Comparison of ENCODE assay signal across 1 cellular context in genomic region chr4:55176497-55176896, GRCh38.
TF ChIP-seq lines count a peak whose summit lies in the region.

No MANE protein-coding gene starts in this region.

TF ChIP-seq in HCT116, 20 proteins besides CTCF, POLR2A, EP300 and RAD21:
- TF ChIP-seq, protein P1, sequence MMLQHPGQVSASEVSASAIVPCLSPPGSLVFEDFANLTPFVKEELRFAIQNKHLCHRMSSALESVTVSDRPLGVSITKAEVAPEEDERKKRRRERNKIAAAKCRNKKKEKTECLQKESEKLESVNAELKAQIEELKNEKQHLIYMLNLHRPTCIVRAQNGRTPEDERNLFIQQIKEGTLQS (IDR thresholded peaks at IDR 0.05), result no peak
- TF ChIP-seq ZFX (IDR thresholded peaks at IDR 0.05), result no peak
- TF ChIP-seq ZNF274 (IDR thresholded peaks at IDR 0.05; ENCODE audit: low read depth, low read length), result no peak
- TF ChIP-seq, protein P2, sequence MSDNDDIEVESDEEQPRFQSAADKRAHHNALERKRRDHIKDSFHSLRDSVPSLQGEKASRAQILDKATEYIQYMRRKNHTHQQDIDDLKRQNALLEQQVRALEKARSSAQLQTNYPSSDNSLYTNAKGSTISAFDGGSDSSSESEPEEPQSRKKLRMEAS (IDR thresholded peaks at IDR 0.05), result no peak
- TF ChIP-seq SRF (IDR thresholded peaks at IDR 0.05; ENCODE audit: low read depth), result no peak
- TF ChIP-seq, protein P3, sequence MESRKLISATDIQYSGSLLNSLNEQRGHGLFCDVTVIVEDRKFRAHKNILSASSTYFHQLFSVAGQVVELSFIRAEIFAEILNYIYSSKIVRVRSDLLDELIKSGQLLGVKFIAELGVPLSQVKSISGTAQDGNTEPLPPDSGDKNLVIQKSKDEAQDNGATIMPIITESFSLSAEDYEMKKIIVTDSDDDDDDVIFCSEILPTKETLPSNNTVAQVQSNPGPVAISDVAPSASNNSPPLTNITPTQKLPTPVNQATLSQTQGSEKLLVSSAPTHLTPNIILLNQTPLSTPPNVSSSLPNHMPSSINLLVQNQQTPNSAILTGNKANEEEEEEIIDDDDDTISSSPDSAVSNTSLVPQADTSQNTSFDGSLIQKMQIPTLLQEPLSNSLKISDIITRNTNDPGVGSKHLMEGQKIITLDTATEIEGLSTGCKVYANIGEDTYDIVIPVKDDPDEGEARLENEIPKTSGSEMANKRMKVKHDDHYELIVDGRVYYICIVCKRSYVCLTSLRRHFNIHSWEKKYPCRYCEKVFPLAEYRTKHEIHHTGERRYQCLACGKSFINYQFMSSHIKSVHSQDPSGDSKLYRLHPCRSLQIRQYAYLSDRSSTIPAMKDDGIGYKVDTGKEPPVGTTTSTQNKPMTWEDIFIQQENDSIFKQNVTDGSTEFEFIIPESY (IDR thresholded peaks at IDR 0.05; ENCODE audit: extremely low read depth, insufficient replicate concordance, low read length), result no peak
- TF ChIP-seq FOSL1 (IDR thresholded peaks at IDR 0.05; ENCODE audit: low read depth), result no peak
- no peak for TF ChIP-seq JUND (IDR thresholded peaks at IDR 0.05)
- TF ChIP-seq YY1 (IDR thresholded peaks at IDR 0.05; ENCODE audit: extremely low read depth, insufficient replicate concordance, low read depth, low read length), result no peak
- no peak for TF ChIP-seq EGR1 (IDR thresholded peaks at IDR 0.05; ENCODE audit: low read depth)
- TF ChIP-seq TCF7L2 (IDR thresholded peaks at IDR 0.05; ENCODE audit: borderline replicate concordance, extremely low read depth, insufficient read depth, insufficient read length), result no peak
- TF ChIP-seq CEBPB (IDR thresholded peaks at IDR 0.05; ENCODE audit: low read depth), result no peak
- TF ChIP-seq, protein P4, sequence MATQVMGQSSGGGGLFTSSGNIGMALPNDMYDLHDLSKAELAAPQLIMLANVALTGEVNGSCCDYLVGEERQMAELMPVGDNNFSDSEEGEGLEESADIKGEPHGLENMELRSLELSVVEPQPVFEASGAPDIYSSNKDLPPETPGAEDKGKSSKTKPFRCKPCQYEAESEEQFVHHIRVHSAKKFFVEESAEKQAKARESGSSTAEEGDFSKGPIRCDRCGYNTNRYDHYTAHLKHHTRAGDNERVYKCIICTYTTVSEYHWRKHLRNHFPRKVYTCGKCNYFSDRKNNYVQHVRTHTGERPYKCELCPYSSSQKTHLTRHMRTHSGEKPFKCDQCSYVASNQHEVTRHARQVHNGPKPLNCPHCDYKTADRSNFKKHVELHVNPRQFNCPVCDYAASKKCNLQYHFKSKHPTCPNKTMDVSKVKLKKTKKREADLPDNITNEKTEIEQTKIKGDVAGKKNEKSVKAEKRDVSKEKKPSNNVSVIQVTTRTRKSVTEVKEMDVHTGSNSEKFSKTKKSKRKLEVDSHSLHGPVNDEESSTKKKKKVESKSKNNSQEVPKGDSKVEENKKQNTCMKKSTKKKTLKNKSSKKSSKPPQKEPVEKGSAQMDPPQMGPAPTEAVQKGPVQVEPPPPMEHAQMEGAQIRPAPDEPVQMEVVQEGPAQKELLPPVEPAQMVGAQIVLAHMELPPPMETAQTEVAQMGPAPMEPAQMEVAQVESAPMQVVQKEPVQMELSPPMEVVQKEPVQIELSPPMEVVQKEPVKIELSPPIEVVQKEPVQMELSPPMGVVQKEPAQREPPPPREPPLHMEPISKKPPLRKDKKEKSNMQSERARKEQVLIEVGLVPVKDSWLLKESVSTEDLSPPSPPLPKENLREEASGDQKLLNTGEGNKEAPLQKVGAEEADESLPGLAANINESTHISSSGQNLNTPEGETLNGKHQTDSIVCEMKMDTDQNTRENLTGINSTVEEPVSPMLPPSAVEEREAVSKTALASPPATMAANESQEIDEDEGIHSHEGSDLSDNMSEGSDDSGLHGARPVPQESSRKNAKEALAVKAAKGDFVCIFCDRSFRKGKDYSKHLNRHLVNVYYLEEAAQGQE (IDR thresholded peaks at IDR 0.05; ENCODE audit: low read depth), result no peak
- TF ChIP-seq EZH2phosphoT487 (IDR thresholded peaks at IDR 0.05; ENCODE audit: borderline replicate concordance), result no peak
- no peak for TF ChIP-seq POLR2AphosphoS5 (IDR thresholded peaks at IDR 0.05; ENCODE audit: low read depth, low read length)
- TF ChIP-seq ELF1 (IDR thresholded peaks at IDR 0.05; ENCODE audit: borderline replicate concordance, low read depth), result no peak
- TF ChIP-seq SP1 (IDR thresholded peaks at IDR 0.05; ENCODE audit: low read depth), result no peak
- no peak for TF ChIP-seq EZH2 (IDR thresholded peaks at IDR 0.05)
- TF ChIP-seq SIN3A (IDR thresholded peaks at IDR 0.05; ENCODE audit: low read depth), result no peak
- no peak for TF ChIP-seq CBX3 (IDR thresholded peaks at IDR 0.05; ENCODE audit: low read depth)
TF ChIP-seq in HCT116: peak in this region for 0.
